8 cellular contexts compared by ENCODE assay signal in the genomic region with DNA sequence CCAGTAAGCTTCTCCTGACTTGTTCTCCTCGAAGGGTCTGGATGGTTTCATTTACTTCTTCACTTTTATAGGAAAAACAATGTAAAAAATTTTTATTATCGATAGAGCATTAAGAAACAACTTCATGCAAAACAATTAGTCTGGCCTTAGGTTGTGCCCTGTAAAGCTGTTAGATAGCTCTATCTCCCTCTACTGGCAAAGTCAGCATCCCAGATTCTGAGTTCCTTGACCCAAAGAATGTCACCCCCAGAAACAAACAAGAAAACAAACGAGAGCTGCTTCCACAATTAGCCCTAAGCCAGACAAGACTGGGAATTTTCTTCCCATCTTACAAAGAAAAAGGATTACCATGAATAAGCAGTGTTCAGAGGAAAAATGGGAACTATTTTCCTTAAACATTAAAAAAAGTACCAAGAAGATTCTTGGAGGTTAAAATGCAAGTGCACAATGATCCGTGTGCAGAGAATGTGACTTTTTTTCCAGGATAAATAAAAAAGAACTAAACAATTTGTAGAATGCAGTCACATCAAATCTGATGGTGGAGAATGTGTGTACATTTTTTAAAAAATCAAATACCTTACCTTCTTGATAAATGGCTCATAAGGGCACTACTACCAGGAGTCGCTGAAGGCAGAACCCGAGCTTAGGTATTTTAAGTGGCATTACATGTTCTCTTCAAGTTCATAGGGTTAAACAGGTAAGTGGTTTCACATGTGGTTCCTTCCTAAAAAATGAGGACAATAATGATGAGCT.
DNase-seq lines count a peak whose midpoint lies in the region; ATAC-seq and TF ChIP-seq lines count a peak whose summit lies in the region.

No MANE protein-coding gene starts in this region.

- H3K4me3 ChIP-seq in astrocyte of the spinal cord (ENCODE audit: low read depth, low read length) (no peak overlapping the region), thyroid gland (replicated peaks in 1 of 3) (no peak overlapping the region)

- 34 to 41% methylated on average over 6 of the region's 6 CpGs for WGBS in thyroid gland, 2 donors

- no peaks in the 10 kb centered on the region for H3K36me3 Mint-ChIP-seq in activated naive CD4-positive, alpha-beta T cell treated with anti-CD3 and anti-CD28 coated beads, Interleukin-2, amount 50 U/mL, for 72 hours

- H3K4me1 ChIP-seq in thyroid gland, result no peaks in the 10 kb centered on the region

- ATAC-seq in left lobe of liver, result peak; percentile 40
- no peak for ATAC-seq in activated naive CD4-positive, alpha-beta T cell treated with anti-CD3 and anti-CD28 coated beads, Interleukin-2, amount 50 U/mL, for 72 hours

- intact Hi-C loops in thyroid gland (cut with DNase I), result no loop called here

- in situ Hi-C loops in astrocyte of the spinal cord (cut with HindIII; ENCODE audit: low sequenced_read_pairs), result no loop called here

- no peaks in the 10 kb centered on the region for H3K27me3 ChIP-seq in thyroid gland

- peak; percentile 65 for TF ChIP-seq CTCF in astrocyte of the spinal cord (IDR thresholded peaks at IDR 0.05; ENCODE audit: low read depth, low read length)
- peak in 1 of 6 experiments; percentile 27 for TF ChIP-seq CTCF in thyroid gland (IDR thresholded peaks at IDR 0.05)

- DNase-seq in ELF-1 (ENCODE audit: low read depth, low spot score) (peak; percentile 28), Kasumi-1 (lab: John Stamatoyannopoulos, UW) (peak; percentile 53 to 55), astrocyte of the spinal cord (ENCODE audit: low read depth, low spot score) (peak; percentile 44), left lobe of liver (ENCODE audit: low spot score) (no peak), thyroid gland (no peak), SW 1271 (lab: John Stamatoyannopoulos, UW) (no peak)
- DNase-seq in activated naive CD4-positive, alpha-beta T cell treated with anti-CD3 and anti-CD28 coated beads, Interleukin-2, amount 50 U/mL, for 72 hours (ENCODE audit: low spot score in 2 of 2), result no peak
- no peak for DNase-seq in stimulated activated naive CD4-positive, alpha-beta T cell treated with Interleukin-2 at 50 U/mL for 16 hours (lab: John Stamatoyannopoulos, UW)

- H3K36me3 ChIP-seq in thyroid gland, result no peaks in the 10 kb centered on the region

- H3K9me3 Mint-ChIP-seq in activated naive CD4-positive, alpha-beta T cell treated with anti-CD3 and anti-CD28 coated beads, Interleukin-2, amount 50 U/mL, for 72 hours, result no peaks in the 10 kb centered on the region

- no peak overlapping the region for H3K27ac Mint-ChIP-seq in activated naive CD4-positive, alpha-beta T cell treated with anti-CD3 and anti-CD28 coated beads, Interleukin-2, amount 50 U/mL, for 72 hours

- no peaks in the 10 kb centered on the region for H3K9me3 ChIP-seq in thyroid gland

- no peak overlapping the region for H3K27ac ChIP-seq in thyroid gland

- no peak for TF ChIP-seq POLR2A in thyroid gland (IDR thresholded peaks at IDR 0.05)

Comparison
In these comparisons a context has a peak if more than half of its experiments do, and no peak if none do; other contexts are left out.
1. DNase-seq: peak in ELF-1 (single experiment), Kasumi-1 (2 of 2) and astrocyte of the spinal cord (single experiment); none in left lobe of liver (single experiment), thyroid gland (0 of 2), activated naive CD4-positive, alpha-beta T cell treated with anti-CD3 and anti-CD28 coated beads, Interleukin-2, amount 50 U/mL, for 72 hours (0 of 2), SW 1271 (0 of 2) and stimulated activated naive CD4-positive, alpha-beta T cell treated with Interleukin-2 at 50 U/mL for 16 hours (single experiment).